ENCODE assay signal across 1 cellular context in genomic region chr7:99720370-99721128, GRCh38.
TF ChIP-seq lines count a peak whose summit lies in the region.

No MANE protein-coding gene starts in this region.

TF ChIP-seq in GM12878, 131 proteins besides CTCF, POLR2A, EP300 and RAD21:
- TF ChIP-seq PAX5 (IDR thresholded peaks at IDR 0.05; ENCODE audit: borderline replicate concordance, low read depth, low read length) (no peak), TCF3 (IDR thresholded peaks at IDR 0.05; ENCODE audit: borderline replicate concordance, insufficient read depth, low read depth, low read length) (no peak), PBX3 (IDR thresholded peaks at IDR 0.05; ENCODE audit: insufficient replicate concordance, low read depth, low read length) (peak; percentile 9), HSF1 (IDR thresholded peaks at IDR 0.05; ENCODE audit: low read depth, low read length) (no peak), HDGF (IDR thresholded peaks at IDR 0.05) (no peak), YBX1 (IDR thresholded peaks at IDR 0.05) (no peak), BCLAF1 (IDR thresholded peaks at IDR 0.05) (no peak), NR2C2 (IDR thresholded peaks at IDR 0.05; ENCODE audit: borderline replicate concordance, control insufficient read depth, insufficient read length, low read depth) (no peak), KAT2A (conservative IDR thresholded peaks at IDR 0.05; ENCODE audit: control insufficient read depth, low read depth, low read length) (no peak), JUND (IDR thresholded peaks at IDR 0.05; ENCODE audit: low read depth, low read length) (no peak), ATF7 (IDR thresholded peaks at IDR 0.05; ENCODE audit: low read depth) (no peak), RUNX3 (IDR thresholded peaks at IDR 0.05; ENCODE audit: low read length) (peak; percentile 44; the same call in 1 of the 2 replicates), PKNOX1 (IDR thresholded peaks at IDR 0.05) (peak; percentile 30; the same call in 1 of the 2 replicates), CHD1 (IDR thresholded peaks at IDR 0.05; ENCODE audit: low read depth, low read length) (no peak)
TF ChIP-seq in GM12878: peak in this region for 3.
